Comparison of ENCODE assay signal across 13 cellular contexts in the genomic region with DNA sequence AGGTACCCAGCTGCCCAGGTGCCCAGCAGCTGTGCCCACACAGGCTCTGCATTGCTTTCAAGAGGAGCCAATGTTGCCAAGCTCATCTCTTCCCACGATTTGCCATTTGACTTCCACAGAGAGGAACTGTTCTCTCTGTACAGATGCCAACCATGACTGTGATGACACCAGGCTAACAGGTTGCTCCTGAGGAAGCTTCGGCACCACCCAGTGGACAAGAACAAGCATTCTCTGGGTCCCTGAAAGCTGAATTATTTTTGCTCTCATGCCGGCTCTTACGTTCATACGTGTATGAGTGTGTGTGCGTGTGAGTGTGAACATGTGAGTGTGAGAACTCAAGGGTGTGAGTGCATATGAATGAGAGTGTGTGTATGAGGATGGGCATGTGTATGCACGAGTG.
DNase-seq lines count a peak whose midpoint lies in the region; ATAC-seq and TF ChIP-seq lines count a peak whose summit lies in the region.
"Had no signal": no experiment of that assay in that cellular context is flagged by ENCODE, and none has a peak within 500 bp of the region (broad histone marks: within the 10 kb centered on the region; RNA-seq: fewer than 3 reads in every experiment).

No MANE protein-coding gene starts in this region.

- TF ChIP-seq RAD21 in SK-N-SH (IDR thresholded peaks at IDR 0.05; ENCODE audit: low read length): peak; percentile 61

- TF ChIP-seq CTCF in GM23338 (conservative IDR thresholded peaks at IDR 0.05; ENCODE audit: low read depth in 2 of 2): peak; percentile 29 to 46
- peak; percentile 46 for TF ChIP-seq CTCF in SK-N-SH (IDR thresholded peaks at IDR 0.05)
- no peak for TF ChIP-seq CTCF in right lobe of liver (IDR thresholded peaks at IDR 0.05)

- intact Hi-C loops in right lobe of liver (cut with DNase I): no loop called here

- H3K9me2 ChIP-seq in GM23338 (ENCODE audit: insufficient read depth) (no peaks in the 10 kb centered on the region), SK-N-SH (no peaks in the 10 kb centered on the region)

- no peak for TF ChIP-seq EP300 in SK-N-SH (IDR thresholded peaks at IDR 0.05; ENCODE audit: borderline replicate concordance in 1 of 2, low read depth in 1 of 2, low read length in 1 of 2)

- TF ChIP-seq POLR2A in right lobe of liver (IDR thresholded peaks at IDR 0.05): no peak

- H3K4me3 Mint-ChIP-seq in GM23338: no peak overlapping the region
- H3K4me3 Mint-ChIP-seq: activated B cell treated with CpG ODN at 0.5 μM for 24 hours; activated naive CD8-positive, alpha-beta T cell treated with anti-CD3 and anti-CD28 coated beads, Interleukin-2, amount 50 U/mL, for 24 hours; CD8-positive, alpha-beta T cell had no signal

- H2AFZ ChIP-seq in GM23338 (no peak overlapping the region), SK-N-SH (ENCODE audit: low read depth) (no peak overlapping the region)

- H3K36me3 Mint-ChIP-seq in GM23338 (ENCODE audit: low read depth): no peaks in the 10 kb centered on the region
- H3K36me3 Mint-ChIP-seq: CD8-positive, alpha-beta T cell had no signal

- POLR2A ChIA-PET in SK-N-SH (lab: Yijun Ruan, JAX): no interaction called here

- peak; percentile 43 for ATAC-seq in GM23338
- ATAC-seq in right lobe of liver: no peak
- ATAC-seq: activated naive CD8-positive, alpha-beta T cell treated with anti-CD3 and anti-CD28 coated beads, Interleukin-2, amount 50 U/mL, for 24 hours; CD8-positive, alpha-beta T cell had no signal

- 74% methylated on average over 7 of the region's 7 CpGs for WGBS in SK-N-SH (ENCODE audit: low lambda C conversion rate)
- 44% methylated on average over 7 of the region's 7 CpGs for WGBS in right lobe of liver (ENCODE audit: insufficient coverage, low coverage, low lambda C conversion rate, missing lambda C conversion rate)

- no peak overlapping the region for H3K4me2 ChIP-seq in GM23338
- no peak overlapping the region for H3K4me2 ChIP-seq in SK-N-SH

- peaks cover 4% of the 10 kb centered on the region; the same call in 1 of the 3 replicates for H3K4me1 Mint-ChIP-seq in GM23338
- H3K4me1 Mint-ChIP-seq: activated B cell treated with CpG ODN at 0.5 μM for 24 hours; activated naive CD8-positive, alpha-beta T cell treated with anti-CD3 and anti-CD28 coated beads, Interleukin-2, amount 50 U/mL, for 24 hours had no signal

- H3F3A ChIP-seq in GM23338 (replicated peaks; ENCODE audit: low read depth): no peaks in the 10 kb centered on the region
- H3F3A ChIP-seq in SK-N-SH (replicated peaks; ENCODE audit: insufficient read depth): no peaks in the 10 kb centered on the region

- H3K27me3 ChIP-seq in GM23338 (ENCODE audit: insufficient read depth) (no peaks in the 10 kb centered on the region), SK-N-SH (ENCODE audit: insufficient read depth) (no peaks in the 10 kb centered on the region), right lobe of liver (no peaks in the 10 kb centered on the region)
- H3K27me3 ChIP-seq: ovary had no signal

- CTCF ChIA-PET in SK-N-SH (lab: Yijun Ruan, JAX): interaction anchor here (0.6 to 1.4 kb wide), 10 partner anchors 15 to 475 kb away, joined by 3 to 5 read pairs (median 3); no protein-coding TSS in a partner anchor

- H3K36me3 ChIP-seq in GM23338 (ENCODE audit: insufficient read depth) (no peaks in the 10 kb centered on the region), SK-N-SH (replicated peaks in 1 of 2; ENCODE audit: control insufficient read depth in 1 of 2, insufficient read depth in 2 of 2, low read length in 1 of 2) (no peaks in the 10 kb centered on the region), right lobe of liver (no peaks in the 10 kb centered on the region)
- H3K36me3 ChIP-seq: ovary had no signal

- no peak overlapping the region for H3K9ac ChIP-seq in SK-N-SH

- H3K4me3 ChIP-seq in GM23338: no peak overlapping the region
- no peak overlapping the region for H3K4me3 ChIP-seq in SK-N-SH (ENCODE audit: low read depth in 2 of 2, low read length in 1 of 2)
- no peak overlapping the region for H3K4me3 ChIP-seq in right lobe of liver
- H3K4me3 ChIP-seq: coronary artery, ovary had no signal

- no peaks in the 10 kb centered on the region for H4K20me1 ChIP-seq in GM23338 (replicated peaks; ENCODE audit: insufficient read depth)
- H4K20me1 ChIP-seq in SK-N-SH (ENCODE audit: insufficient read depth): no peaks in the 10 kb centered on the region

- H3K9me3 ChIP-seq in SK-N-SH: no peaks in the 10 kb centered on the region
- H3K9me3 ChIP-seq in right lobe of liver: no peaks in the 10 kb centered on the region
- H3K9me3 ChIP-seq: ovary had no signal

- no peaks in the 10 kb centered on the region for H3K27me3 Mint-ChIP-seq in GM23338 (ENCODE audit: insufficient read depth, low read depth, poor library complexity)
- H3K27me3 Mint-ChIP-seq: activated B cell treated with CpG ODN at 0.5 μM for 24 hours; activated naive CD8-positive, alpha-beta T cell treated with anti-CD3 and anti-CD28 coated beads, Interleukin-2, amount 50 U/mL, for 24 hours had no signal

- DNase-seq in GM23338 (ENCODE audit: low spot score) (no peak), NCI-H1105 treated with DMSO at 0.1 percent for 48 hours (lab: John Stamatoyannopoulos, UW) (peak; percentile 35), SK-N-SH (peak; percentile 27), kidney glomerular epithelial cell (lab: John Stamatoyannopoulos, UW) (peak; percentile 7), right lobe of liver (no peak), hypothalamus (lab: John Stamatoyannopoulos, UW) (no peak)
- no peak for DNase-seq in activated CD4-positive, alpha-beta T cell treated with anti-CD3 and anti-CD28 coated beads, Interleukin-2, amount 50 U/mL, for 1 hour
- DNase-seq in central memory CD4-positive, alpha-beta T cell: no peak
- DNase-seq: activated B cell treated with CpG ODN at 0.5 μM for 24 hours; activated naive CD8-positive, alpha-beta T cell treated with anti-CD3 and anti-CD28 coated beads, Interleukin-2, amount 50 U/mL, for 24 hours; CD8-positive, alpha-beta T cell; ovary had no signal

- no peak overlapping the region for H3K27ac Mint-ChIP-seq in GM23338
- H3K27ac Mint-ChIP-seq: activated B cell treated with CpG ODN at 0.5 μM for 24 hours; activated naive CD8-positive, alpha-beta T cell treated with anti-CD3 and anti-CD28 coated beads, Interleukin-2, amount 50 U/mL, for 24 hours; CD8-positive, alpha-beta T cell had no signal

- H3K79me2 ChIP-seq in GM23338 (replicated peaks; ENCODE audit: insufficient read depth) (no peaks in the 10 kb centered on the region), SK-N-SH (ENCODE audit: insufficient read depth) (peaks cover 7% of the 10 kb centered on the region)

- no peaks in the 10 kb centered on the region for H3K4me1 ChIP-seq in GM23338 (ENCODE audit: insufficient read depth)
- H3K4me1 ChIP-seq in SK-N-SH (ENCODE audit: control insufficient read depth in 1 of 2, insufficient read depth in 2 of 2, low read depth in 1 of 2, low read length in 1 of 2): peaks cover 0 to 8% of the 10 kb centered on the region in 2 experiments; a peak in 1 of 4 replicates
- no peaks in the 10 kb centered on the region for H3K4me1 ChIP-seq in right lobe of liver

- H3K27ac ChIP-seq in GM23338 (ENCODE audit: low read depth) (no peak overlapping the region), SK-N-SH (ENCODE audit: low read depth in 2 of 2, low read length in 1 of 2) (no peak overlapping the region), right lobe of liver (no peak overlapping the region)
- H3K27ac ChIP-seq: coronary artery, ovary had no signal

- H3K9me3 Mint-ChIP-seq in GM23338: no peaks in the 10 kb centered on the region
- H3K9me3 Mint-ChIP-seq: activated naive CD8-positive, alpha-beta T cell treated with anti-CD3 and anti-CD28 coated beads, Interleukin-2, amount 50 U/mL, for 24 hours; CD8-positive, alpha-beta T cell had no signal

TF ChIP-seq in GM23338, 12 proteins besides CTCF, POLR2A, EP300 and RAD21 (continues in another document):
- TF ChIP-seq NANOG (IDR thresholded peaks at IDR 0.05; ENCODE audit: borderline replicate concordance) (no peak), ZNF331 (CRISPR knock-in tag; IDR thresholded peaks at IDR 0.05; ENCODE audit: low read depth) (no peak), CREB1 (CRISPR knock-in tag; IDR thresholded peaks at IDR 0.05; ENCODE audit: low read depth) (no peak)
- TF ChIP-seq, protein P1, sequence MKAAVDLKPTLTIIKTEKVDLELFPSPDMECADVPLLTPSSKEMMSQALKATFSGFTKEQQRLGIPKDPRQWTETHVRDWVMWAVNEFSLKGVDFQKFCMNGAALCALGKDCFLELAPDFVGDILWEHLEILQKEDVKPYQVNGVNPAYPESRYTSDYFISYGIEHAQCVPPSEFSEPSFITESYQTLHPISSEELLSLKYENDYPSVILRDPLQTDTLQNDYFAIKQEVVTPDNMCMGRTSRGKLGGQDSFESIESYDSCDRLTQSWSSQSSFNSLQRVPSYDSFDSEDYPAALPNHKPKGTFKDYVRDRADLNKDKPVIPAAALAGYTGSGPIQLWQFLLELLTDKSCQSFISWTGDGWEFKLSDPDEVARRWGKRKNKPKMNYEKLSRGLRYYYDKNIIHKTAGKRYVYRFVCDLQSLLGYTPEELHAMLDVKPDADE (IDR thresholded peaks at IDR 0.05): no peak

TF ChIP-seq in SK-N-SH, 30 proteins besides CTCF, POLR2A, EP300 and RAD21:
- TF ChIP-seq SMC3 (IDR thresholded peaks at IDR 0.05; ENCODE audit: low read depth, low read length): peak; percentile 46
- TF ChIP-seq MXI1 (IDR thresholded peaks at IDR 0.05; ENCODE audit: low read depth, low read length): no peak

Comparison
In these comparisons a context has a peak if more than half of its experiments do, and no peak if none do; other contexts are left out.
1. DNase-seq: peak in NCI-H1105 treated with DMSO at 0.1 percent for 48 hours (single experiment), SK-N-SH (single experiment) and kidney glomerular epithelial cell (single experiment); none in GM23338 (single experiment), right lobe of liver (0 of 3), activated CD4-positive, alpha-beta T cell treated with anti-CD3 and anti-CD28 coated beads, Interleukin-2, amount 50 U/mL, for 1 hour (single experiment), hypothalamus (0 of 51) and central memory CD4-positive, alpha-beta T cell (single experiment).
2. CTCF ChIP-seq: peak in GM23338 (2 of 2) and SK-N-SH (single experiment); none in right lobe of liver (0 of 4).